ENCODE assay signal across 1 cellular context in the genomic region with DNA sequence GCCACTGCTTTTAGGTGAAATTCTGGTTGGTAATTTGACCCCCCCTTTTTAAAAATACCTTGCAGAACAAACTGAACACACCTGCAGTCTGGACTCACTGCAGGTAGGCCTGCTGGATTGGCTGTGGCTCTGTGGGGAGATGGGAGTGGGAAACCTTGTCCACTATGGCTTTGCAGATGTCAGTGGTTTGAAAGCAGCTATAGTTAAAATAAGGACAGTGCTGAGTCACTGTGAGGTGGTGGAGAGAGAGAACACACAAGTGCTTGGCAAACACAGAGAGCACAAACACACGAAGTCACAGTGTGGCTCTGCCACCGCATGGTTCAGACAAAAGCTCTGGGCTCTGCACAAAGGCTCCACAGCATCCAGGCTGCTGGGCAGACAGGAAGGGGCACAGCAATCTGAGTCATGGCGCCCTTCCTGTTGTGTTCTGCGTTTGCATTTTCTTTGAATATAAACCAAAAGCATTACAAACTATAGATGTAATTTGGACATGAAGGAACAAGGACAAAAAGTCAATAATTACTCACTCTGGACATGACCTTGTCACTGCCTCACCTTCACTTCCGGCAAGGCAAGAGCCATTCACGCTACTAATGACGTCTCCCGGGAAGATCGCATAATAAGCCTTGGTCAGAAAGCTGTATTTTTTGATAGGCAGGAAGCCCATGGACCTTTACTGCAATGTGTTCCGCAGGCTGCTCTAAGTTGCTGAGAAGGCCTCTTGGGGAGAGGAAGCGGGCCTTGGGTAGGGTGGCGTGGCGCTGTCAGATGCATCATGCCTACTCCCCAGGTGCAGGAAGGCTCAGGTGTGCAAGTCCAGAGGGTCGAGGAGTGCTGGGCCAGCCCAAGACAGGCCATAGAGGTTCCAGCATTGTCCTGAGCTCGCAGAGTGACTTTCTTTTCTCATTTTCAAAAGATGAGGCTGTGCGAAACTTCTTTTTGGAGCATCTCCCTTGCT.
TF ChIP-seq lines count a peak whose summit lies in the region.

No MANE protein-coding gene starts in this region.

TF ChIP-seq in HepG2, 621 proteins besides CTCF, POLR2A, EP300 and RAD21 (continued from another document and continues in another):
- no peak for TF ChIP-seq TRAFD1 (CRISPR knock-in tag; IDR thresholded peaks at IDR 0.05; ENCODE audit: borderline replicate concordance)
- TF ChIP-seq MEIS2 (CRISPR knock-in tag; IDR thresholded peaks at IDR 0.05): 0 out of 2 replicates have a peak, but pooled peaks have one; percentile 29
- TF ChIP-seq TAF15 (IDR thresholded peaks at IDR 0.05; ENCODE audit: low read depth, low read length, poor library complexity, severe bottlenecking): no peak
- TF ChIP-seq ZNF775 (CRISPR knock-in tag; IDR thresholded peaks at IDR 0.05; ENCODE audit: borderline replicate concordance): no peak
- TF ChIP-seq ZFP37 (CRISPR knock-in tag; IDR thresholded peaks at IDR 0.05; ENCODE audit: borderline replicate concordance): no peak
- TF ChIP-seq POGZ (CRISPR knock-in tag; IDR thresholded peaks at IDR 0.05): no peak
- TF ChIP-seq SAP130 (CRISPR knock-in tag; IDR thresholded peaks at IDR 0.05; ENCODE audit: low read depth): peak; percentile 76
- TF ChIP-seq SATB2 (CRISPR knock-in tag; IDR thresholded peaks at IDR 0.05): no peak
- no peak for TF ChIP-seq KLF15 (CRISPR knock-in tag; IDR thresholded peaks at IDR 0.05; ENCODE audit: borderline replicate concordance)
- TF ChIP-seq ZNF329 (CRISPR knock-in tag; IDR thresholded peaks at IDR 0.05; ENCODE audit: low read depth): no peak
- TF ChIP-seq ZNF253 (CRISPR knock-in tag; IDR thresholded peaks at IDR 0.05; ENCODE audit: borderline replicate concordance): no peak
- TF ChIP-seq ONECUT2 (CRISPR knock-in tag; IDR thresholded peaks at IDR 0.05): no peak
- no peak; the same call in 1 of the 2 replicates for TF ChIP-seq ZNF337 (CRISPR knock-in tag; IDR thresholded peaks at IDR 0.05; ENCODE audit: borderline replicate concordance, low read depth)
- TF ChIP-seq ZNF274 (CRISPR knock-in tag; IDR thresholded peaks at IDR 0.05): 0 out of 2 replicates have a peak, but pooled peaks have one; percentile 26
- TF ChIP-seq ZNF672 (CRISPR knock-in tag; IDR thresholded peaks at IDR 0.05): no peak
- no peak for TF ChIP-seq NFKBIZ (CRISPR knock-in tag; IDR thresholded peaks at IDR 0.05)
- no peak; the same call in 1 of the 2 replicates for TF ChIP-seq GFI1 (CRISPR knock-in tag; IDR thresholded peaks at IDR 0.05; ENCODE audit: borderline replicate concordance)
- peak; percentile 42; the same call in 1 of the 2 replicates for TF ChIP-seq ZFP91 (CRISPR knock-in tag; IDR thresholded peaks at IDR 0.05; ENCODE audit: borderline replicate concordance)
- TF ChIP-seq THYN1 (CRISPR knock-in tag; IDR thresholded peaks at IDR 0.05; ENCODE audit: borderline replicate concordance, low read depth): no peak
- TF ChIP-seq SNRNP70 (IDR thresholded peaks at IDR 0.05; ENCODE audit: low read depth, low read length): no peak
- TF ChIP-seq SSRP1 (CRISPR knock-in tag; IDR thresholded peaks at IDR 0.05): no peak; the same call in 1 of the 2 replicates
- TF ChIP-seq STAG1 (CRISPR knock-in tag; IDR thresholded peaks at IDR 0.05): 0 out of 2 replicates have a peak, but pooled peaks have one; percentile 14
- no peak for TF ChIP-seq PLRG1 (conservative IDR thresholded peaks at IDR 0.05)
- no peak for TF ChIP-seq RFX5 (IDR thresholded peaks at IDR 0.05; ENCODE audit: low read depth, low read length)
- no peak for TF ChIP-seq HDAC6 (IDR thresholded peaks at IDR 0.05; ENCODE audit: low read depth, low read length)
- peak; percentile 74 for TF ChIP-seq ZNF501 (CRISPR knock-in tag; IDR thresholded peaks at IDR 0.05)
- no peak for TF ChIP-seq SIN3A (IDR thresholded peaks at IDR 0.05; ENCODE audit: borderline replicate concordance, low read depth, low read length)
- TF ChIP-seq ERF (CRISPR knock-in tag; IDR thresholded peaks at IDR 0.05): peak; percentile 49; the same call in 1 of the 2 replicates
- TF ChIP-seq, protein P1, sequence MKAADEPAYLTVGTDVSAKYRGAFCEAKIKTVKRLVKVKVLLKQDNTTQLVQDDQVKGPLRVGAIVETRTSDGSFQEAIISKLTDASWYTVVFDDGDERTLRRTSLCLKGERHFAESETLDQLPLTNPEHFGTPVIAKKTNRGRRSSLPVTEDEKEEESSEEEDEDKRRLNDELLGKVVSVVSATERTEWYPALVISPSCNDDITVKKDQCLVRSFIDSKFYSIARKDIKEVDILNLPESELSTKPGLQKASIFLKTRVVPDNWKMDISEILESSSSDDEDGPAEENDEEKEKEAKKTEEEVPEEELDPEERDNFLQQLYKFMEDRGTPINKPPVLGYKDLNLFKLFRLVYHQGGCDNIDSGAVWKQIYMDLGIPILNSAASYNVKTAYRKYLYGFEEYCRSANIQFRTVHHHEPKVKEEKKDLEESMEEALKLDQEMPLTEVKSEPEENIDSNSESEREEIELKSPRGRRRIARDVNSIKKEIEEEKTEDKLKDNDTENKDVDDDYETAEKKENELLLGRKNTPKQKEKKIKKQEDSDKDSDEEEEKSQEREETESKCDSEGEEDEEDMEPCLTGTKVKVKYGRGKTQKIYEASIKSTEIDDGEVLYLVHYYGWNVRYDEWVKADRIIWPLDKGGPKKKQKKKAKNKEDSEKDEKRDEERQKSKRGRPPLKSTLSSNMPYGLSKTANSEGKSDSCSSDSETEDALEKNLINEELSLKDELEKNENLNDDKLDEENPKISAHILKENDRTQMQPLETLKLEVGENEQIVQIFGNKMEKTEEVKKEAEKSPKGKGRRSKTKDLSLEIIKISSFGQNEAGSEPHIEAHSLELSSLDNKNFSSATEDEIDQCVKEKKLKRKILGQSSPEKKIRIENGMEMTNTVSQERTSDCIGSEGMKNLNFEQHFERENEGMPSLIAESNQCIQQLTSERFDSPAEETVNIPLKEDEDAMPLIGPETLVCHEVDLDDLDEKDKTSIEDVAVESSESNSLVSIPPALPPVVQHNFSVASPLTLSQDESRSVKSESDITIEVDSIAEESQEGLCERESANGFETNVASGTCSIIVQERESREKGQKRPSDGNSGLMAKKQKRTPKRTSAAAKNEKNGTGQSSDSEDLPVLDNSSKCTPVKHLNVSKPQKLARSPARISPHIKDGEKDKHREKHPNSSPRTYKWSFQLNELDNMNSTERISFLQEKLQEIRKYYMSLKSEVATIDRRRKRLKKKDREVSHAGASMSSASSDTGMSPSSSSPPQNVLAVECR (CRISPR knock-in tag; IDR thresholded peaks at IDR 0.05; ENCODE audit: borderline replicate concordance): peak; percentile 47; the same call in 1 of the 2 replicates
- TF ChIP-seq MXD1 (CRISPR knock-in tag; IDR thresholded peaks at IDR 0.05): no peak
- TF ChIP-seq, protein P2, sequence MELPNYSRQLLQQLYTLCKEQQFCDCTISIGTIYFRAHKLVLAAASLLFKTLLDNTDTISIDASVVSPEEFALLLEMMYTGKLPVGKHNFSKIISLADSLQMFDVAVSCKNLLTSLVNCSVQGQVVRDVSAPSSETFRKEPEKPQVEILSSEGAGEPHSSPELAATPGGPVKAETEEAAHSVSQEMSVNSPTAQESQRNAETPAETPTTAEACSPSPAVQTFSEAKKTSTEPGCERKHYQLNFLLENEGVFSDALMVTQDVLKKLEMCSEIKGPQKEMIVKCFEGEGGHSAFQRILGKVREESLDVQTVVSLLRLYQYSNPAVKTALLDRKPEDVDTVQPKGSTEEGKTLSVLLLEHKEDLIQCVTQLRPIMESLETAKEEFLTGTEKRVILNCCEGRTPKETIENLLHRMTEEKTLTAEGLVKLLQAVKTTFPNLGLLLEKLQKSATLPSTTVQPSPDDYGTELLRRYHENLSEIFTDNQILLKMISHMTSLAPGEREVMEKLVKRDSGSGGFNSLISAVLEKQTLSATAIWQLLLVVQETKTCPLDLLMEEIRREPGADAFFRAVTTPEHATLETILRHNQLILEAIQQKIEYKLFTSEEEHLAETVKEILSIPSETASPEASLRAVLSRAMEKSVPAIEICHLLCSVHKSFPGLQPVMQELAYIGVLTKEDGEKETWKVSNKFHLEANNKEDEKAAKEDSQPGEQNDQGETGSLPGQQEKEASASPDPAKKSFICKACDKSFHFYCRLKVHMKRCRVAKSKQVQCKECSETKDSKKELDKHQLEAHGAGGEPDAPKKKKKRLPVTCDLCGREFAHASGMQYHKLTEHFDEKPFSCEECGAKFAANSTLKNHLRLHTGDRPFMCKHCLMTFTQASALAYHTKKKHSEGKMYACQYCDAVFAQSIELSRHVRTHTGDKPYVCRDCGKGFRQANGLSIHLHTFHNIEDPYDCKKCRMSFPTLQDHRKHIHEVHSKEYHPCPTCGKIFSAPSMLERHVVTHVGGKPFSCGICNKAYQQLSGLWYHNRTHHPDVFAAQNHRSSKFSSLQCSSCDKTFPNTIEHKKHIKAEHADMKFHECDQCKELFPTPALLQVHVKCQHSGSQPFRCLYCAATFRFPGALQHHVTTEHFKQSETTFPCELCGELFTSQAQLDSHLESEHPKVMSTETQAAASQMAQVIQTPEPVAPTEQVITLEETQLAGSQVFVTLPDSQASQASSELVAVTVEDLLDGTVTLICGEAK (IDR thresholded peaks at IDR 0.05): no peak
- TF ChIP-seq, protein P2 (CRISPR knock-in tag; IDR thresholded peaks at IDR 0.05): no peak; the same call in 1 of the 2 replicates
- TF ChIP-seq ATF7-NPFF (CRISPR knock-in tag; IDR thresholded peaks at IDR 0.05; ENCODE audit: low read depth): no peak
- TF ChIP-seq KDM5B (CRISPR knock-in tag; IDR thresholded peaks at IDR 0.05; ENCODE audit: borderline replicate concordance): peak; percentile 66; the same call in 1 of the 2 replicates
- TF ChIP-seq ZBTB20 (CRISPR knock-in tag; IDR thresholded peaks at IDR 0.05; ENCODE audit: borderline replicate concordance, low read depth): no peak
- no peak for TF ChIP-seq ZNF460 (CRISPR knock-in tag; IDR thresholded peaks at IDR 0.05; ENCODE audit: borderline replicate concordance)
- TF ChIP-seq ZNF263 (CRISPR knock-in tag; IDR thresholded peaks at IDR 0.05): no peak
- peak in 1 of 2 experiments; percentile 51; a peak in 1 of 4 replicates for TF ChIP-seq NR2F1 (CRISPR knock-in tag; IDR thresholded peaks at IDR 0.05)
- TF ChIP-seq ZNF205 (CRISPR knock-in tag; IDR thresholded peaks at IDR 0.05): no peak
- TF ChIP-seq ZSCAN22 (CRISPR knock-in tag; IDR thresholded peaks at IDR 0.05): no peak
- peak; percentile 84 for TF ChIP-seq IKZF5 (CRISPR knock-in tag; IDR thresholded peaks at IDR 0.05)
- no peak for TF ChIP-seq ZNF367 (CRISPR knock-in tag; IDR thresholded peaks at IDR 0.05; ENCODE audit: borderline replicate concordance)
- TF ChIP-seq ZFY (CRISPR knock-in tag; IDR thresholded peaks at IDR 0.05): peak; percentile 74
